In the genomic region with DNA sequence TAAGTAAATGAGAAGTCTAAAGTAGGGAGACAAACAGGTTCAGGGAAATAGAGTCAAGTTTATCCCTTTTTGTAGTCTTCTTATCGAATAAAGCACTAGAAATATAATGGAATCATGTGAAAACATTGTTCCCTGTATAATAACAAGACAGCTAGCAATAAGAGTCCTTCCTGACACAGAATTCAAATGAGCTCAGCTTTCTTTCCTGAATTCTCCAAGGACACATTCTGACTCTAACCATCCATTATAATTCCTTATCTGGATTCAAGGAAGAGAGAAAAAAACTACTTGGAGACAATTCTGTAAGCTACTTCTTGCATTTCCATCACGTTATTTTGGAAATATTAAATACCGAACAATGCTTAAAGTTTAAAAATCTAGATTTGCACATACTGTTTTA, we compare ENCODE assay signal across 8 cellular contexts.
"Had no signal": no experiment of that assay in that cellular context is flagged by ENCODE, and none has a peak within 500 bp of the region (broad histone marks: within the 10 kb centered on the region; RNA-seq: fewer than 3 reads in every experiment).

No MANE protein-coding gene starts in this region.

- DNase-seq: IMR-90, KBM-7, KG1 had no signal

- H3K4me3 Mint-ChIP-seq: IgD-negative memory B cell had no signal

- FAIRE-seq: HepG2, HTR-8/SVneo, K562 had no signal

- H3K27ac ChIP-seq: HL-60 had no signal

- ATAC-seq: HepG2, K562 had no signal

- H3K27me3 Mint-ChIP-seq: IgD-negative memory B cell had no signal

- H3K9me3 Mint-ChIP-seq: IgD-negative memory B cell had no signal

- H3K4me3 ChIP-seq: K562 had no signal

- H3K27ac Mint-ChIP-seq: IgD-negative memory B cell had no signal
